Comparison of ENCODE assay signal across 10 cellular contexts in the genomic region with DNA sequence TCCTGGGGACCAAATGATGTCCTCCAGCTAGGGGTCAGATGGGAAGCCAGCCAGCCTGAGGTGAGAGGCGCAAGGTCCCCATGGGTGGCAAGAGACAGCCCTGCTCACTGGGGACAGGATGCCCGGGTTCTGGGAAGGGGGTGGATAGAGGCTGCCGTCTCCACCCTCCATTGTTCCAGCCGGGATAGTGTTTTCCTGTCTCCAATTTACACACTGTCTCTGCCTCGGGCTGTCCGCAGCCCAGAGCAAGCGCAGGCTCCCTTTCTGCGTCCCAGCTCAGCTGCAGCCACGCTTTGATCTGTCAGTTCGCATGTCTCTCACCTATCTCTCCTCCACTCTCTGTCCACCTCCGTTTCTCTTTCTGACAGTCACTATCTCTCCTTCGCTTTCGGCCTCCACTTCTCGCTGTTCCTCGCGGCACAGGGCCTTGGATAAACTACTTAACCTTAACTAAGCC. TPM values are rescaled to one million over a fixed set of nuclear protein-coding genes. Genes with fewer than 3 reads are reported as not detected.
DNase-seq lines count a peak whose midpoint lies in the region; ATAC-seq and TF ChIP-seq lines count a peak whose summit lies in the region.
"Had no signal": no experiment of that assay in that cellular context is flagged by ENCODE, and none has a peak within 500 bp of the region (broad histone marks: within the 10 kb centered on the region; RNA-seq: fewer than 3 reads in every experiment).

No MANE protein-coding gene starts in this region.

- no peak overlapping the region for H2BK12ac ChIP-seq in mesenchymal stem cell (ENCODE audit: low read length in 2 of 2)

- no peak for DNase-seq in MG63
- DNase-seq in epithelial cell of proximal tubule (ENCODE audit: low read depth), result no peak
- DNase-seq in mesenchymal stem cell, result no peak
- no peak for DNase-seq in HEK293T (ENCODE audit: extremely low spot score)
- DNase-seq: activated CD8-positive, alpha-beta memory T cell treated with anti-CD3 and anti-CD28 coated beads, Interleukin-2, amount 50 U/mL, for 4 hours; head of caudate nucleus; NCI-H446 had no signal

- WGBS in mesenchymal stem cell, result 19% methylated on average over 15 of the region's 16 CpGs
- 31% methylated on average over 16 of the region's 16 CpGs for WGBS in urinary bladder

- H3K27me3 ChIP-seq in MG63, result no peaks in the 10 kb centered on the region
- H3K27me3 ChIP-seq in mesenchymal stem cell (ENCODE audit: control insufficient read depth in 1 of 2, insufficient read depth in 1 of 2, low read length in 2 of 2), result peaks cover 0 to 5% of the 10 kb centered on the region in 2 experiments

- H3K23ac ChIP-seq in mesenchymal stem cell (ENCODE audit: low read length in 2 of 2), result peak overlapping the region in 1 of 2 experiments; percentile 83

- H3K4me2 ChIP-seq in mesenchymal stem cell (ENCODE audit: low read length, poor library complexity, severe bottlenecking), result peak overlapping the region; percentile 92

- H2BK120ac ChIP-seq in mesenchymal stem cell (ENCODE audit: low read depth, low read length), result no peak overlapping the region

- no peak overlapping the region for H4K8ac ChIP-seq in mesenchymal stem cell (ENCODE audit: low read length)

- H3K79me1 ChIP-seq in mesenchymal stem cell (replicated peaks; ENCODE audit: low read length, poor library complexity, severe bottlenecking), result peaks cover 30% of the 10 kb centered on the region

- H3K9me3 ChIP-seq in MG63 (no peaks in the 10 kb centered on the region), mesenchymal stem cell (ENCODE audit: control insufficient read depth, low read length) (no peaks in the 10 kb centered on the region)

- POLR2A ChIA-PET in HEK293T (lab: Yijun Ruan, JAX), result interaction anchor here (0.6 to 1.2 kb wide), 2 partner anchors 27 to 119 kb away, joined by 3 to 7 read pairs; a partner anchor contains a TSS

- H4K91ac ChIP-seq in mesenchymal stem cell (ENCODE audit: low read length), result no peak overlapping the region

- CTCF ChIA-PET in HEK293T (lab: Yijun Ruan, JAX), result interaction anchor here (0.5 to 1.2 kb wide), 2 partner anchors 120 to 216 kb away, joined by 3 read pairs; a partner anchor contains a TSS

- H2AK5ac ChIP-seq in mesenchymal stem cell (ENCODE audit: low read length, severe bottlenecking), result no peak overlapping the region

- no peak for ATAC-seq in HG03039 (IDR thresholded peaks at IDR 0.05; ENCODE audit: unreplicated experiment)
- ATAC-seq in HG02763 (IDR thresholded peaks at IDR 0.05; ENCODE audit: unreplicated experiment), result no peak

- H2BK5ac ChIP-seq in mesenchymal stem cell (ENCODE audit: low read depth, low read length, poor library complexity, severe bottlenecking), result no peak overlapping the region

- peaks cover 6% of the 10 kb centered on the region for H3K36me3 ChIP-seq in MG63
- H3K36me3 ChIP-seq in mesenchymal stem cell (ENCODE audit: control insufficient read depth in 1 of 2, insufficient read depth in 2 of 2, low read depth in 1 of 2, low read length in 2 of 2), result peaks cover 15 to 44% of the 10 kb centered on the region in 2 experiments
- H3K36me3 ChIP-seq in urinary bladder (ENCODE audit: insufficient read depth), result no peaks in the 10 kb centered on the region

- no peak overlapping the region for H3K14ac ChIP-seq in mesenchymal stem cell (ENCODE audit: low read length in 2 of 2)

- H2AFZ ChIP-seq in mesenchymal stem cell (ENCODE audit: low read depth, low read length), result no peak overlapping the region

- peak overlapping the region; percentile 81 for H3K9ac ChIP-seq in mesenchymal stem cell (ENCODE audit: low read length)

- peak overlapping the region in 1 of 2 experiments; percentile 57 for H3K4ac ChIP-seq in mesenchymal stem cell (ENCODE audit: low read depth in 1 of 2, low read length in 2 of 2)

- no peak for TF ChIP-seq CTCF in epithelial cell of proximal tubule (conservative IDR thresholded peaks at IDR 0.05; ENCODE audit: low read depth, low read length)

- no peak overlapping the region for H3K27ac ChIP-seq in mesenchymal stem cell (ENCODE audit: low read length, poor library complexity, severe bottlenecking)
- no peak overlapping the region for H3K27ac ChIP-seq in urinary bladder (ENCODE audit: low read depth)

- no peak overlapping the region for H2BK15ac ChIP-seq in mesenchymal stem cell (ENCODE audit: low read depth, poor library complexity, severe bottlenecking)

- H3K18ac ChIP-seq in mesenchymal stem cell (ENCODE audit: low read depth in 1 of 2, low read length in 2 of 2), result peak overlapping the region in 1 of 2 experiments; percentile 13

- H3K4me1 ChIP-seq in mesenchymal stem cell (ENCODE audit: control insufficient read depth, insufficient read depth, low read depth, low read length) (peaks cover 22% of the 10 kb centered on the region), urinary bladder (ENCODE audit: insufficient read depth) (no peaks in the 10 kb centered on the region)

- H3K4me3 ChIP-seq in MG63 (peak overlapping the region; percentile 67), epithelial cell of proximal tubule (ENCODE audit: low read depth, low read length) (peak overlapping the region; percentile 65), mesenchymal stem cell (ENCODE audit: insufficient read depth in 1 of 2, low read depth in 1 of 2, low read length in 2 of 2) (peak overlapping the region; percentile 35 to 84), urinary bladder (ENCODE audit: low read depth, low read length) (peak overlapping the region; percentile 90)

TF ChIP-seq in HEK293T, 16 proteins besides CTCF, POLR2A, EP300 and RAD21:
- no peak for TF ChIP-seq HDGF (IDR thresholded peaks at IDR 0.05; ENCODE audit: borderline replicate concordance)
- TF ChIP-seq SUZ12 (IDR thresholded peaks at IDR 0.05), result no peak
- TF ChIP-seq FOXM1 (IDR thresholded peaks at IDR 0.05; ENCODE audit: borderline replicate concordance), result no peak

RNA-seq across cellular contexts. Expression of a gene that starts 2.1 kb away (rescaled TPM):
- total RNA-seq in MG63 (2014; rRNA removed; shearing (Covaris generic); ENCODE audit: low replicate concordance), result 42.7 and 72.5 TPM in 2 replicates
- 70.3 and 99.1 TPM in 2 replicates for total RNA-seq in epithelial cell of proximal tubule
- polyA plus RNA-seq in mesenchymal stem cell (2013, experiment 1 of 2), result 34.3 TPM
- polyA plus RNA-seq in mesenchymal stem cell (2013, experiment 2 of 2), result 34.3 TPM
- 70.6 TPM for total RNA-seq in urinary bladder
- 53.1 TPM for polyA plus RNA-seq in urinary bladder

RNA-seq across cellular contexts. Expression of a gene that starts 27.3 kb away (rescaled TPM):
- 12.0 and 13.6 TPM in 2 replicates for total RNA-seq in MG63 (2014; rRNA removed; shearing (Covaris generic); ENCODE audit: low replicate concordance)
- 11.4 and 18.4 TPM in 2 replicates for total RNA-seq in epithelial cell of proximal tubule
- polyA plus RNA-seq in mesenchymal stem cell (2013, experiment 1 of 2), result 17.9 TPM
- 18.1 TPM for polyA plus RNA-seq in mesenchymal stem cell (2013, experiment 2 of 2)
- 13.6 TPM for total RNA-seq in urinary bladder
- polyA plus RNA-seq in urinary bladder, result 29.0 TPM

RNA-seq across cellular contexts. Expression of a gene that starts 41.9 kb away (rescaled TPM):
- 147 and 173 TPM in 2 replicates for total RNA-seq in MG63 (2014; rRNA removed; shearing (Covaris generic); ENCODE audit: low replicate concordance)
- total RNA-seq in epithelial cell of proximal tubule (112 and 117 TPM in 2 replicates), urinary bladder (38.0 TPM)
- 61.5 TPM for polyA plus RNA-seq in mesenchymal stem cell (2013, experiment 1 of 2)
- 61.7 TPM for polyA plus RNA-seq in mesenchymal stem cell (2013, experiment 2 of 2)
- polyA plus RNA-seq in urinary bladder, result 80.0 TPM

RNA-seq across cellular contexts. Expression of a gene that starts 49.7 kb away (rescaled TPM):
- 60.3 and 102 TPM in 2 replicates for total RNA-seq in MG63 (2014; rRNA removed; shearing (Covaris generic); ENCODE audit: low replicate concordance)
- 83.3 and 154 TPM in 2 replicates for total RNA-seq in epithelial cell of proximal tubule
- 66.1 TPM for polyA plus RNA-seq in mesenchymal stem cell (2013, experiment 1 of 2)
- 61.3 TPM for polyA plus RNA-seq in mesenchymal stem cell (2013, experiment 2 of 2)
- 31.2 TPM for total RNA-seq in urinary bladder
- polyA plus RNA-seq in urinary bladder, result 69.9 TPM
